In genomic region chr12:88553941-88554658, GRCh38 we compare ENCODE assay signal across 9 cellular contexts. TPM values are rescaled to one million over a fixed set of nuclear protein-coding genes. Genes with fewer than 3 reads are reported as not detected.
A peak's percentile ranks its signal among the peaks of the same experiment; 100 is the strongest.
DNase-seq lines count a peak whose midpoint lies in the region; ATAC-seq and TF ChIP-seq lines count a peak whose summit lies in the region.
"Had no signal": no experiment of that assay in that cellular context is flagged by ENCODE, and none has a peak within 500 bp of the region (broad histone marks: within the 10 kb centered on the region; RNA-seq: fewer than 3 reads in every experiment).

No MANE protein-coding gene starts in this region.

- H3K4me1 ChIP-seq in body of pancreas (peaks cover 30% of the 10 kb centered on the region), lung (ENCODE audit: control insufficient read depth in 2 of 2, insufficient read depth in 2 of 2, low read length in 2 of 2) (peaks cover 2 to 10% of the 10 kb centered on the region in 2 donors)

- H3K27ac ChIP-seq in body of pancreas (peak overlapping the region in 1 of 4 donors; percentile 3), lung (ENCODE audit: low read depth in 1 of 2, low read length in 1 of 2) (peak overlapping the region in 1 of 2 donors; percentile 34)

- ATAC-seq in body of pancreas: peak; percentile 55
- peak; percentile 6 for ATAC-seq in lung (ENCODE audit: insufficient read depth, low FRiP score)
- no peak for ATAC-seq in HG02759 (IDR thresholded peaks at IDR 0.05; ENCODE audit: unreplicated experiment)
- ATAC-seq: activated CD4-positive, alpha-beta T cell treated with anti-CD3 and anti-CD28 coated beads for 36 hours had no signal

- intact Hi-C loops in body of pancreas (cut with DNase I): no loop called here

- no peaks in the 10 kb centered on the region for H3K36me3 ChIP-seq in body of pancreas (replicated peaks in 1 of 2; ENCODE audit: insufficient read depth in 1 of 2, low read depth in 2 of 2)
- no peaks in the 10 kb centered on the region for H3K36me3 ChIP-seq in lung (ENCODE audit: control insufficient read depth in 2 of 2, insufficient read depth in 2 of 2, low read length in 2 of 2)

- TF ChIP-seq POLR2A in body of pancreas (IDR thresholded peaks at IDR 0.05): no peak

- H3K4me3 ChIP-seq in body of pancreas (no peak overlapping the region), lung (no peak overlapping the region)

- TF ChIP-seq CTCF in body of pancreas (IDR thresholded peaks at IDR 0.05): no peak
- TF ChIP-seq CTCF in lung (IDR thresholded peaks at IDR 0.05; ENCODE audit: control extremely low read depth, extremely low read depth): no peak

- H3K9me3 ChIP-seq in body of pancreas (no peaks in the 10 kb centered on the region), lung (ENCODE audit: control insufficient read depth in 2 of 2, insufficient read depth in 1 of 2, low read length in 1 of 2) (no peaks in the 10 kb centered on the region)

- peak; percentile 36 for DNase-seq in AG20443 (ENCODE audit: low spot score)
- DNase-seq in NCI-H146 (lab: John Stamatoyannopoulos, UW): peak; percentile 69
- peak; percentile 10 to 33 (median 19) for DNase-seq in body of pancreas
- no peak for DNase-seq in lung (ENCODE audit: low spot score)
- no peak for DNase-seq in Ammon's horn (ENCODE audit: low spot score)
- DNase-seq in HuH-7 (ENCODE audit: low spot score): no peak
- no peak for DNase-seq in NCI-H526 treated with DMSO at 0.1 percent for 48 hours (lab: John Stamatoyannopoulos, UW)
- DNase-seq: activated CD4-positive, alpha-beta T cell treated with anti-CD3 and anti-CD28 coated beads for 36 hours had no signal

- 9 to 16% methylated on average over 3 of the region's 3 CpGs for WGBS in body of pancreas, 2 donors
- 27 to 55% methylated on average over 3 of the region's 3 CpGs for WGBS in lung, 2 donors

- no peaks in the 10 kb centered on the region for H3K27me3 ChIP-seq in body of pancreas
- H3K27me3 ChIP-seq in lung (ENCODE audit: control insufficient read depth, insufficient read depth): no peaks in the 10 kb centered on the region

RNA-seq across cellular contexts. Expression of gene KITLG, which starts 26.2 kb away (rescaled TPM):
- total RNA-seq in body of pancreas (1 to 10 TPM; 4.4 to 4.9 TPM), lung (100 to 1,000 TPM in 1 of 2 donors, 10 to 100 TPM in 1; 53.8 to 142 TPM)
- 10 to 100 TPM; 13.7 to 22.5 TPM for polyA plus RNA-seq in lung

Comparison
In these comparisons a context has a peak if more than half of its experiments do, and no peak if none do; other contexts are left out.
1. DNase-seq: peak in AG20443 (single experiment), NCI-H146 (single experiment) and body of pancreas (4 of 4); none in lung (single experiment), Ammon's horn (single experiment), HuH-7 (single experiment) and NCI-H526 treated with DMSO at 0.1 percent for 48 hours (single experiment).
2. RNA of gene KITLG, which starts 26.2 kb away (total RNA-seq): 53.8 to 142 TPM in lung; 4.4 to 4.9 TPM in body of pancreas; every median in the first group is over 4 times any median in the second.